In the genomic region with DNA sequence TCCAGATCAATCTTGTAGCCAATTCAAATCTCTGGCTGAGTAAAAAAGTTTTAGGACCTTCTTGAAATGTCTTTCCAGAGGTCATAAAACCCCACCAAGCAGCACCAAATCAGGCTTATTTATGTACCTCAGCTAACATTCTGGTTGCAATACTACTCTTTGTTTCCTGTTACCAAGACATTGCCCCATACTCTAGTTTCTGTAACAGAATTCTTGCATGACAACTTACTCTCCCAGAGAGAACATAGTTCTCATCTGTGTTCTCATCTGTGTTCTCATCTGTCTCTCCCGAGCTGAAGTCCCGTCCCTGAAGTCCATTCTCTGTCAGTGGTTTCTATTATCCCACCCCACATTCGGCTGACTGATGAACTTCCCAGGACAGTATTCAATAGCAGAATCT, we compare ENCODE assay signal across 16 cellular contexts.
DNase-seq lines count a peak whose midpoint lies in the region; ATAC-seq and TF ChIP-seq lines count a peak whose summit lies in the region.
"Had no signal": no experiment of that assay in that cellular context is flagged by ENCODE, and none has a peak within 500 bp of the region (broad histone marks: within the 10 kb centered on the region; RNA-seq: fewer than 3 reads in every experiment).

No MANE protein-coding gene starts in this region.

- no peak overlapping the region for H3K18ac ChIP-seq in mesenchymal stem cell (ENCODE audit: low read depth in 1 of 2, low read length in 2 of 2)

- intact Hi-C loops in activated CD8-positive, alpha-beta T cell treated with anti-CD3 and anti-CD28 coated beads for 36 hours (cut with micrococcal nuclease) = no loop called here

- H3K4ac ChIP-seq in mesenchymal stem cell (ENCODE audit: low read depth in 1 of 2, low read length in 2 of 2) = no peak overlapping the region

- H3K4me2 ChIP-seq in mesenchymal stem cell (ENCODE audit: low read length, poor library complexity, severe bottlenecking) = no peak overlapping the region

- H2AK5ac ChIP-seq in mesenchymal stem cell (ENCODE audit: low read length, severe bottlenecking) = no peak overlapping the region

- H3K23ac ChIP-seq in mesenchymal stem cell (ENCODE audit: low read length in 2 of 2) = no peak overlapping the region

- H3K36me3 Mint-ChIP-seq in activated CD8-positive, alpha-beta T cell treated with anti-CD3 and anti-CD28 coated beads for 36 hours (ENCODE audit: low read depth) = no peaks in the 10 kb centered on the region
- no peaks in the 10 kb centered on the region for H3K36me3 Mint-ChIP-seq in T-helper 17 cell (ENCODE audit: low read depth)

- DNase-seq in adipocyte (ENCODE audit: low read depth) = peak; percentile 21
- DNase-seq in left kidney (ENCODE audit: low read depth, low spot score) = peak; percentile 11
- DNase-seq in mesenchymal stem cell = peak; percentile 2
- no peak for DNase-seq in activated CD8-positive, alpha-beta T cell treated with anti-CD3 and anti-CD28 coated beads for 36 hours
- DNase-seq in stimulated activated CD4-positive, alpha-beta T cell treated with anti-CD3 and anti-CD28 coated beads, Interleukin-4, amount 100 ng/mL, for 4 hours = no peak
- DNase-seq in T-helper 17 cell = no peak
- DNase-seq: C1 segment of cervical spinal cord; Calu3; CD4-positive, alpha-beta memory T cell; COR-L47; DMS53; DMS79 treated with DMSO at 0.1 percent for 48 hours; GF-D8; H9 had no signal

- no peak overlapping the region for H2BK120ac ChIP-seq in mesenchymal stem cell (ENCODE audit: low read depth, low read length)

- H3K27ac ChIP-seq in mesenchymal stem cell (ENCODE audit: low read length, poor library complexity, severe bottlenecking) = no peak overlapping the region

- H4K91ac ChIP-seq in mesenchymal stem cell (ENCODE audit: low read length) = no peak overlapping the region

- WGBS in mesenchymal stem cell = 95% methylated on average over 3 of the region's 3 CpGs

- H3K9me3 Mint-ChIP-seq in activated CD8-positive, alpha-beta T cell treated with anti-CD3 and anti-CD28 coated beads for 36 hours = peaks cover 14% of the 10 kb centered on the region

- H3K27ac Mint-ChIP-seq in activated CD8-positive, alpha-beta T cell treated with anti-CD3 and anti-CD28 coated beads for 36 hours = no peak overlapping the region
- H3K27ac Mint-ChIP-seq in T-helper 17 cell = no peak overlapping the region
- H3K27ac Mint-ChIP-seq: CD4-positive, alpha-beta memory T cell; H9 had no signal

- ATAC-seq in activated CD8-positive, alpha-beta T cell treated with anti-CD3 and anti-CD28 coated beads for 36 hours = no peak
- ATAC-seq in T-helper 17 cell (no peak), HG03280 (IDR thresholded peaks at IDR 0.05; ENCODE audit: unreplicated experiment) (no peak)
- ATAC-seq: HCT116 had no signal

- no peak overlapping the region for H2BK12ac ChIP-seq in mesenchymal stem cell (ENCODE audit: low read length in 2 of 2)

- CTCF ChIA-PET in activated CD8-positive, alpha-beta T cell treated with anti-CD3 and anti-CD28 coated beads for 36 hours (lab: Charles Lee) = no interaction called here

- TF ChIP-seq CTCF in activated CD8-positive, alpha-beta T cell treated with anti-CD3 and anti-CD28 coated beads for 36 hours (IDR thresholded peaks at IDR 0.05) = no peak

- H3K9ac ChIP-seq in adipocyte (ENCODE audit: low read length) = no peak overlapping the region
- H3K9ac ChIP-seq in mesenchymal stem cell (ENCODE audit: low read length) = no peak overlapping the region

- no peaks in the 10 kb centered on the region for H3K36me3 ChIP-seq in adipocyte (ENCODE audit: control insufficient read depth, insufficient read depth, low read length, severe bottlenecking)
- H3K36me3 ChIP-seq in mesenchymal stem cell (ENCODE audit: control insufficient read depth in 1 of 2, insufficient read depth in 2 of 2, low read depth in 1 of 2, low read length in 2 of 2) = no peaks in the 10 kb centered on the region

- peaks cover 5% of the 10 kb centered on the region for H3K27me3 ChIP-seq in adipocyte (replicated peaks; ENCODE audit: control insufficient read depth, insufficient read depth, low read length)
- no peaks in the 10 kb centered on the region for H3K27me3 ChIP-seq in mesenchymal stem cell (ENCODE audit: control insufficient read depth in 1 of 2, insufficient read depth in 1 of 2, low read length in 2 of 2)

- no peak overlapping the region for H3K4me3 Mint-ChIP-seq in activated CD8-positive, alpha-beta T cell treated with anti-CD3 and anti-CD28 coated beads for 36 hours
- H3K4me3 Mint-ChIP-seq in T-helper 17 cell = no peak overlapping the region
- H3K4me3 Mint-ChIP-seq: CD4-positive, alpha-beta memory T cell; H9 had no signal

- H3K4me1 ChIP-seq in adipocyte (ENCODE audit: control insufficient read depth, insufficient read depth, low read length) = peaks cover 7% of the 10 kb centered on the region
- no peaks in the 10 kb centered on the region for H3K4me1 ChIP-seq in mesenchymal stem cell (ENCODE audit: control insufficient read depth, insufficient read depth, low read depth, low read length)

- POLR2A ChIA-PET in activated CD8-positive, alpha-beta T cell treated with anti-CD3 and anti-CD28 coated beads for 36 hours (lab: Charles Lee) = no interaction called here

- H2BK15ac ChIP-seq in mesenchymal stem cell (ENCODE audit: low read depth, poor library complexity, severe bottlenecking) = no peak overlapping the region

- no peak overlapping the region for H2AFZ ChIP-seq in mesenchymal stem cell (ENCODE audit: low read depth, low read length)

- no peaks in the 10 kb centered on the region for H3K79me1 ChIP-seq in mesenchymal stem cell (replicated peaks; ENCODE audit: low read length, poor library complexity, severe bottlenecking)

- H3K4me1 Mint-ChIP-seq in activated CD8-positive, alpha-beta T cell treated with anti-CD3 and anti-CD28 coated beads for 36 hours (ENCODE audit: low read depth) = no peaks in the 10 kb centered on the region
- H3K4me1 Mint-ChIP-seq in T-helper 17 cell = no peaks in the 10 kb centered on the region
- H3K4me1 Mint-ChIP-seq: CD4-positive, alpha-beta memory T cell; H9 had no signal

- H3K4me3 ChIP-seq in adipocyte (ENCODE audit: low read length) = no peak overlapping the region
- no peak overlapping the region for H3K4me3 ChIP-seq in mesenchymal stem cell (ENCODE audit: insufficient read depth in 1 of 2, low read depth in 1 of 2, low read length in 2 of 2)

- no peak overlapping the region for H2BK5ac ChIP-seq in mesenchymal stem cell (ENCODE audit: low read depth, low read length, poor library complexity, severe bottlenecking)

- no peak overlapping the region for H3K14ac ChIP-seq in mesenchymal stem cell (ENCODE audit: low read length in 2 of 2)

- no peak overlapping the region for H4K8ac ChIP-seq in mesenchymal stem cell (ENCODE audit: low read length)

- H3K27me3 Mint-ChIP-seq in activated CD8-positive, alpha-beta T cell treated with anti-CD3 and anti-CD28 coated beads for 36 hours = no peaks in the 10 kb centered on the region
- no peaks in the 10 kb centered on the region for H3K27me3 Mint-ChIP-seq in T-helper 17 cell
- H3K27me3 Mint-ChIP-seq: CD4-positive, alpha-beta memory T cell had no signal

- H3K9me3 ChIP-seq in adipocyte (ENCODE audit: control insufficient read depth, low read length) (no peaks in the 10 kb centered on the region), mesenchymal stem cell (ENCODE audit: control insufficient read depth, low read length) (peaks cover 4% of the 10 kb centered on the region), T-helper 17 cell (ENCODE audit: control insufficient read depth, low read length, poor library complexity, severe bottlenecking) (no peaks in the 10 kb centered on the region)

Comparison
In these comparisons a context has a peak if more than half of its experiments do, and no peak if none do; other contexts are left out.
1. DNase-seq: peak in adipocyte (single experiment), left kidney (single experiment) and mesenchymal stem cell (single experiment); none in activated CD8-positive, alpha-beta T cell treated with anti-CD3 and anti-CD28 coated beads for 36 hours (single experiment), stimulated activated CD4-positive, alpha-beta T cell treated with anti-CD3 and anti-CD28 coated beads, Interleukin-4, amount 100 ng/mL, for 4 hours (0 of 2) and T-helper 17 cell (0 of 3).